In the genomic region with DNA sequence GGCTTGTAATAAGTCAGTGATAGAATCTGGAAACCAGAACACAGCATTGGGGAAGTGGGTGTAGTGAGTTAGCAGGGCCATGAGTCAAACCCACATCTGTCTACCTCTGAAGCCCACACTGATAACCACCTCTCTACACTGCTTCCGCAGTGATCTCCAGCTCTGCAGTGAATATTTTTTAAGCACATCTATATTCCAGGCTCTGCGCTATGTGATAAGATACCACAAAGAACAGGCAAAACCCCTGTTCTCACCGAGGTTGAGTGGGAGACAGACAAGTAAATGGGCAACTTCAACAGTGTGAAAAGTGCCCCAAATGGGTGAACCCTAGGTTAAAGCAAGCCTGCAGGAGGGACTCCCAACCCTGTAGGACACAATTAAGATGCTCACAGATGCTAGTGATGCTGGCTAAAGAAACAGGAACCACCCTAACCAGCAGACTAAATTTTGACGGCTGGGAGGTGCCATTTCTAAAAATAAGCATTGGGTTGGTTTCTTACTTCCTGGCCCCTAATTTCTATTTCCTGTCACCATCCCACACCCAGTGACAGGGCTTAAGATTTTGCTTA, we compare ENCODE assay signal across 8 cellular contexts.
A peak's percentile ranks its signal among the peaks of the same experiment; 100 is the strongest.
DNase-seq lines count a peak whose midpoint lies in the region; ATAC-seq and TF ChIP-seq lines count a peak whose summit lies in the region.

No MANE protein-coding gene starts in this region.

- no peaks in the 10 kb centered on the region for H3K9me3 ChIP-seq in PC-3 (ENCODE audit: low read length)

- H3K4me3 ChIP-seq in PC-3 (ENCODE audit: low read length) = no peak overlapping the region

- POLR2A ChIA-PET in PC-3 (lab: Charles Lee; ENCODE audit: unreplicated experiment) = no interaction called here

- H3K4me3 Mint-ChIP-seq in T-helper 2 cell treated with Interferon-gamma antibody and Interleukin-4, amounts not matched to agents 5 μg/mL and 100 μg/mL, for 36 hours = peak overlapping the region; percentile 79
- H3K4me3 Mint-ChIP-seq in natural killer cell treated with Interleukin-12 subunit alpha and Interleukin-12 subunit beta and Interleukin-15 and Interleukin-18, amount 100 ng/mL, for 72 hours = peak overlapping the region; percentile 74

- H3K27ac ChIP-seq in PC-3 (ENCODE audit: low read length) = no peak overlapping the region

- no peak overlapping the region for H2AFZ ChIP-seq in PC-3 (ENCODE audit: low read length)

- no peak overlapping the region for H3K9ac ChIP-seq in PC-3 (ENCODE audit: low read length)

- ATAC-seq in GM19043 (IDR thresholded peaks at IDR 0.05; ENCODE audit: low read depth, unreplicated experiment) = peak; percentile 67
- peak; percentile 64 for ATAC-seq in HG03064 (IDR thresholded peaks at IDR 0.05; ENCODE audit: low read depth, unreplicated experiment)
- ATAC-seq in natural killer cell treated with Interleukin-12 subunit alpha and Interleukin-12 subunit beta and Interleukin-15 and Interleukin-18, amount 100 ng/mL, for 72 hours = peak; percentile 90 to 93
- ATAC-seq in PC-3 = no peak

- no peaks in the 10 kb centered on the region for H3K27me3 ChIP-seq in PC-3 (ENCODE audit: low read length)

- H3K9me3 Mint-ChIP-seq in T-helper 2 cell treated with Interferon-gamma antibody and Interleukin-4, amounts not matched to agents 5 μg/mL and 100 μg/mL, for 36 hours = peaks cover 26% of the 10 kb centered on the region
- H3K9me3 Mint-ChIP-seq in natural killer cell treated with Interleukin-12 subunit alpha and Interleukin-12 subunit beta and Interleukin-15 and Interleukin-18, amount 100 ng/mL, for 72 hours = peaks cover 4% of the 10 kb centered on the region

- peaks cover 34% of the 10 kb centered on the region for H3K27me3 Mint-ChIP-seq in T-helper 2 cell treated with Interferon-gamma antibody and Interleukin-4, amounts not matched to agents 5 μg/mL and 100 μg/mL, for 36 hours (ENCODE audit: low read depth)
- peaks cover under 1 to 10% of the 10 kb centered on the region in 2 donors for H3K27me3 Mint-ChIP-seq in natural killer cell treated with Interleukin-12 subunit alpha and Interleukin-12 subunit beta and Interleukin-15 and Interleukin-18, amount 100 ng/mL, for 72 hours

- CTCF ChIA-PET in PC-3 (lab: Charles Lee) = no interaction called here

- no TSS peak for BruUV-seq in PC-3 (replicated peaks; lab: Mats Ljungman, UMichigan)

- H3K4me1 ChIP-seq in PC-3 (ENCODE audit: insufficient read depth, low read length) = peaks cover 18% of the 10 kb centered on the region

- peak; percentile 71 for DNase-seq in T-helper 2 cell treated with Interferon-gamma antibody and Interleukin-4, amounts not matched to agents 5 μg/mL and 100 μg/mL, for 36 hours (ENCODE audit: low spot score)
- peak; percentile 67 for DNase-seq in natural killer cell treated with Interleukin-12 subunit alpha and Interleukin-12 subunit beta and Interleukin-15 and Interleukin-18, amount 100 ng/mL, for 72 hours (ENCODE audit: low spot score)
- no peak for DNase-seq in NCI-H1436 treated with DMSO at 0.1 percent for 48 hours (lab: John Stamatoyannopoulos, UW)
- no peak for DNase-seq in NCI-H2029 (lab: John Stamatoyannopoulos, UW)
- DNase-seq in retina = no peak
- no peak for DNase-seq in PC-3

- peak overlapping the region; percentile 97 for H3K27ac Mint-ChIP-seq in T-helper 2 cell treated with Interferon-gamma antibody and Interleukin-4, amounts not matched to agents 5 μg/mL and 100 μg/mL, for 36 hours
- peak overlapping the region; percentile 64 to 81 for H3K27ac Mint-ChIP-seq in natural killer cell treated with Interleukin-12 subunit alpha and Interleukin-12 subunit beta and Interleukin-15 and Interleukin-18, amount 100 ng/mL, for 72 hours

- H3F3A ChIP-seq in PC-3 (ENCODE audit: low read length, unreplicated experiment) = no peaks in the 10 kb centered on the region

- TF ChIP-seq CTCF in PC-3 (conservative IDR thresholded peaks at IDR 0.05; ENCODE audit: low read depth, low read length) = no peak

- H3K36me3 ChIP-seq in PC-3 (ENCODE audit: low read depth, low read length) = no peaks in the 10 kb centered on the region

- no peak overlapping the region for H3K4me2 ChIP-seq in PC-3 (ENCODE audit: low read length)

- peaks cover 63% of the 10 kb centered on the region for H3K4me1 Mint-ChIP-seq in T-helper 2 cell treated with Interferon-gamma antibody and Interleukin-4, amounts not matched to agents 5 μg/mL and 100 μg/mL, for 36 hours (ENCODE audit: low read depth)
- peaks cover 61 to 74% of the 10 kb centered on the region in 2 donors for H3K4me1 Mint-ChIP-seq in natural killer cell treated with Interleukin-12 subunit alpha and Interleukin-12 subunit beta and Interleukin-15 and Interleukin-18, amount 100 ng/mL, for 72 hours (ENCODE audit: low read depth in 2 of 2)

- no peaks in the 10 kb centered on the region for H3K9me2 ChIP-seq in PC-3 (replicated peaks; ENCODE audit: low read length)

- H4K20me1 ChIP-seq in PC-3 (ENCODE audit: low read length) = no peaks in the 10 kb centered on the region

- no peaks in the 10 kb centered on the region for H3K79me2 ChIP-seq in PC-3 (ENCODE audit: low read length)

- intact Hi-C loops in PC-3 (cut with micrococcal nuclease) = no loop called here

- H3K36me3 Mint-ChIP-seq in T-helper 2 cell treated with Interferon-gamma antibody and Interleukin-4, amounts not matched to agents 5 μg/mL and 100 μg/mL, for 36 hours (ENCODE audit: low read depth) = peaks cover 21% of the 10 kb centered on the region
- peaks cover 18% of the 10 kb centered on the region for H3K36me3 Mint-ChIP-seq in natural killer cell treated with Interleukin-12 subunit alpha and Interleukin-12 subunit beta and Interleukin-15 and Interleukin-18, amount 100 ng/mL, for 72 hours

Comparison
In these comparisons a context has a peak if more than half of its experiments do, and no peak if none do; other contexts are left out.
1. DNase-seq: peak in T-helper 2 cell treated with Interferon-gamma antibody and Interleukin-4, amounts not matched to agents 5 μg/mL and 100 μg/mL, for 36 hours (single experiment) and natural killer cell treated with Interleukin-12 subunit alpha and Interleukin-12 subunit beta and Interleukin-15 and Interleukin-18, amount 100 ng/mL, for 72 hours (single experiment); none in NCI-H1436 treated with DMSO at 0.1 percent for 48 hours (single experiment), NCI-H2029 (single experiment), retina (single experiment) and PC-3 (single experiment).